ENCODE assay signal across 20 cellular contexts in genomic region chr5:139705655-139706587, GRCh38. TPM values are rescaled to one million over a fixed set of nuclear protein-coding genes. Genes with fewer than 3 reads are reported as not detected.
DNase-seq lines count a peak whose midpoint lies in the region; ATAC-seq, FAIRE-seq and TF ChIP-seq lines count a peak whose summit lies in the region.
"Had no signal": no experiment of that assay in that cellular context is flagged by ENCODE, and none has a peak within 500 bp of the region (broad histone marks: within the 10 kb centered on the region; RNA-seq: fewer than 3 reads in every experiment).

No MANE protein-coding gene starts in this region.

- H3K4me1 Mint-ChIP-seq in astrocyte (ENCODE audit: low read depth, unreplicated experiment), result peaks cover 36% of the 10 kb centered on the region
- peaks cover 21 to 58% (median 49%) of the 10 kb centered on the region in 4 donors for H3K4me1 Mint-ChIP-seq in naive thymus-derived CD8-positive, alpha-beta T cell
- H3K4me1 Mint-ChIP-seq in activated T-cell treated with anti-CD3 and anti-CD28 coated beads, Interleukin-2, amount 50 U/mL, for 24 hours (ENCODE audit: low read depth), result peaks cover 25% of the 10 kb centered on the region
- H3K4me1 Mint-ChIP-seq: activated T-helper 17 cell treated with anti-CD3 and anti-CD28 coated beads, Interleukin-2, amount 50 U/mL, for 72 hours had no signal

- H3K4me1 ChIP-seq in HepG2 (ENCODE audit: insufficient read depth, low read length) (peaks cover 73% of the 10 kb centered on the region), right lobe of liver (peaks cover 0 to 14% (median 3%) of the 10 kb centered on the region in 4 donors), astrocyte (ENCODE audit: insufficient read depth, low read length) (peaks cover 26% of the 10 kb centered on the region)

- H3K36me3 ChIP-seq in HepG2 (replicated peaks in 1 of 2; ENCODE audit: control insufficient read depth in 1 of 2, insufficient read depth in 2 of 2, low read length in 2 of 2), result no peaks in the 10 kb centered on the region
- H3K36me3 ChIP-seq in right lobe of liver, result no peaks in the 10 kb centered on the region
- H3K36me3 ChIP-seq in astrocyte (ENCODE audit: insufficient read depth, low read length), result no peaks in the 10 kb centered on the region
- H3K36me3 ChIP-seq: adrenal gland, thoracic aorta had no signal

- TF ChIP-seq EP300 in HepG2 (IDR thresholded peaks at IDR 0.05; ENCODE audit: low read depth in 2 of 2, low read length in 2 of 2) (no peak), HepG2 (CRISPR knock-in tag; IDR thresholded peaks at IDR 0.05; ENCODE audit: borderline replicate concordance) (no peak)

- H3K9me3 Mint-ChIP-seq in astrocyte (ENCODE audit: unreplicated experiment), result peaks cover 4% of the 10 kb centered on the region
- H3K9me3 Mint-ChIP-seq in naive thymus-derived CD8-positive, alpha-beta T cell, result no peaks in the 10 kb centered on the region
- H3K9me3 Mint-ChIP-seq in activated T-cell treated with anti-CD3 and anti-CD28 coated beads, Interleukin-2, amount 50 U/mL, for 24 hours, result no peaks in the 10 kb centered on the region
- H3K9me3 Mint-ChIP-seq: activated T-helper 17 cell treated with anti-CD3 and anti-CD28 coated beads, Interleukin-2, amount 50 U/mL, for 72 hours; T-helper 2 cell treated with Interferon-gamma antibody and Interleukin-4, amounts not matched to agents 5 μg/mL and 100 μg/mL, for 36 hours had no signal

- POLR2A ChIA-PET in HepG2 (lab: Yijun Ruan, JAX), result interaction anchor here (1.6 kb wide), 1 partner anchor 28 kb away, joined by 4 read pairs; no protein-coding TSS in a partner anchor
- POLR2A ChIA-PET in naive thymus-derived CD8-positive, alpha-beta T cell (lab: Charles Lee), result interaction anchor here (1.2 kb wide), 1 partner anchor 10 kb away, joined by 4 read pairs; no protein-coding TSS in a partner anchor

- 11% methylated on average over 9 of the region's 10 CpGs for WGBS in HepG2 (ENCODE audit: low lambda C conversion rate)
- WGBS in right lobe of liver (ENCODE audit: insufficient coverage, low coverage, low lambda C conversion rate, missing lambda C conversion rate), result 62% methylated on average over 3 of the region's 10 CpGs

- H3K9ac ChIP-seq in HepG2 (ENCODE audit: insufficient read depth, low read depth, low read length) (no peak overlapping the region), astrocyte (ENCODE audit: low read length) (no peak overlapping the region)

- H3K27ac ChIP-seq in HepG2 (ENCODE audit: extremely low read length, insufficient read depth, low read length), result peak overlapping the region; percentile 26
- no peak overlapping the region for H3K27ac ChIP-seq in right lobe of liver
- no peak overlapping the region for H3K27ac ChIP-seq in astrocyte (ENCODE audit: low read depth, low read length)
- H3K27ac ChIP-seq: adrenal gland, skin epidermis, thoracic aorta had no signal

- peak overlapping the region; percentile 53 for H3K27ac Mint-ChIP-seq in astrocyte (ENCODE audit: unreplicated experiment)
- H3K27ac Mint-ChIP-seq in naive thymus-derived CD8-positive, alpha-beta T cell, result peak overlapping the region in 8 of 10 donors; percentile 29 to 79 (median 62)
- H3K27ac Mint-ChIP-seq in activated T-cell treated with anti-CD3 and anti-CD28 coated beads, Interleukin-2, amount 50 U/mL, for 24 hours, result no peak overlapping the region
- H3K27ac Mint-ChIP-seq: activated T-helper 17 cell treated with anti-CD3 and anti-CD28 coated beads, Interleukin-2, amount 50 U/mL, for 72 hours; T-helper 2 cell treated with Interferon-gamma antibody and Interleukin-4, amounts not matched to agents 5 μg/mL and 100 μg/mL, for 36 hours had no signal

- H3K4me3 ChIP-seq in HepG2 (replicated peaks in 1 of 3; ENCODE audit: insufficient read depth in 1 of 3, low read depth in 2 of 3, low read length in 3 of 3), result peak overlapping the region in 1 of 3 experiments; percentile 21; a peak in 1 of 6 replicates
- H3K4me3 ChIP-seq in right lobe of liver, result no peak overlapping the region
- no peak overlapping the region for H3K4me3 ChIP-seq in astrocyte (ENCODE audit: insufficient read depth, low read depth, low read length)
- H3K4me3 ChIP-seq: adrenal gland, skin epidermis, thoracic aorta had no signal

- H2AFZ ChIP-seq in HepG2 (ENCODE audit: low read length), result no peak overlapping the region
- no peak overlapping the region for H2AFZ ChIP-seq in astrocyte (ENCODE audit: low read depth, low read length)

- peak overlapping the region; percentile 51 for H3K4me3 Mint-ChIP-seq in astrocyte (ENCODE audit: unreplicated experiment)
- peak overlapping the region in 1 of 10 donors; percentile 1 for H3K4me3 Mint-ChIP-seq in naive thymus-derived CD8-positive, alpha-beta T cell
- H3K4me3 Mint-ChIP-seq in activated T-cell treated with anti-CD3 and anti-CD28 coated beads, Interleukin-2, amount 50 U/mL, for 24 hours, result no peak overlapping the region
- H3K4me3 Mint-ChIP-seq: activated T-helper 17 cell treated with anti-CD3 and anti-CD28 coated beads, Interleukin-2, amount 50 U/mL, for 72 hours; T-helper 2 cell treated with Interferon-gamma antibody and Interleukin-4, amounts not matched to agents 5 μg/mL and 100 μg/mL, for 36 hours had no signal

- CTCF ChIA-PET in HepG2 (lab: Yijun Ruan, JAX; ENCODE audit: low intra/inter-chr PET ratio, low total read pairs), result interaction anchor here (1.7 kb wide), 1 partner anchor 60 kb away, joined by 3 read pairs; no protein-coding TSS in a partner anchor

- H4K20me1 ChIP-seq in HepG2 (ENCODE audit: insufficient read depth, low read length) (no peaks in the 10 kb centered on the region), astrocyte (ENCODE audit: insufficient read depth, low read length) (no peaks in the 10 kb centered on the region)

- no peaks in the 10 kb centered on the region for H3K36me3 Mint-ChIP-seq in astrocyte (ENCODE audit: low read depth, unreplicated experiment)
- H3K36me3 Mint-ChIP-seq in naive thymus-derived CD8-positive, alpha-beta T cell, result no peaks in the 10 kb centered on the region
- no peaks in the 10 kb centered on the region for H3K36me3 Mint-ChIP-seq in activated T-cell treated with anti-CD3 and anti-CD28 coated beads, Interleukin-2, amount 50 U/mL, for 24 hours (ENCODE audit: low read depth)

- H3K9me3 ChIP-seq in HepG2 (ENCODE audit: low read length), result no peaks in the 10 kb centered on the region
- no peaks in the 10 kb centered on the region for H3K9me3 ChIP-seq in right lobe of liver
- no peaks in the 10 kb centered on the region for H3K9me3 ChIP-seq in astrocyte (ENCODE audit: insufficient read depth, low read depth, low read length)
- H3K9me3 ChIP-seq: adrenal gland, thoracic aorta had no signal

- no peaks in the 10 kb centered on the region for H3K27me3 Mint-ChIP-seq in astrocyte (ENCODE audit: low read depth, unreplicated experiment)
- H3K27me3 Mint-ChIP-seq in naive thymus-derived CD8-positive, alpha-beta T cell, result peaks cover 0 to 7% (median 0%) of the 10 kb centered on the region in 5 donors
- H3K27me3 Mint-ChIP-seq in activated T-cell treated with anti-CD3 and anti-CD28 coated beads, Interleukin-2, amount 50 U/mL, for 24 hours, result peaks cover 25% of the 10 kb centered on the region

- H3K4me2 ChIP-seq in HepG2 (ENCODE audit: low read depth, low read length) (peak overlapping the region; percentile 51), astrocyte (ENCODE audit: low read length) (no peak overlapping the region)

- FAIRE-seq in HepG2 (lab: Jason Lieb, UNC), result no peak
- FAIRE-seq in astrocyte (lab: Jason Lieb, UNC), result no peak

- no peak for TF ChIP-seq RAD21 in HepG2 (CRISPR knock-in tag; IDR thresholded peaks at IDR 0.05)

- H3K79me2 ChIP-seq in HepG2 (ENCODE audit: insufficient read depth, low read length) (no peaks in the 10 kb centered on the region), astrocyte (ENCODE audit: insufficient read depth, low read length) (no peaks in the 10 kb centered on the region)

- TF ChIP-seq POLR2A in HepG2 (IDR thresholded peaks at IDR 0.05; ENCODE audit: insufficient read depth in 1 of 2, low read depth in 2 of 2, low read length in 2 of 2) (no peak), right lobe of liver (IDR thresholded peaks at IDR 0.05) (no peak)

- intact Hi-C loops in HepG2 (cut with micrococcal nuclease; ENCODE audit: unreplicated experiment) (loop anchor here (5.0 kb wide), 1 partner anchor 41 kb away; no protein-coding TSS in a partner anchor), right lobe of liver (cut with DNase I) (no loop called here)

- BruUV-seq in HepG2 (replicated peaks; lab: Mats Ljungman, UMichigan), result no TSS peak

- no peaks in the 10 kb centered on the region for H3K27me3 ChIP-seq in HepG2 (ENCODE audit: control insufficient read depth in 1 of 2, insufficient read depth in 2 of 2, low read length in 2 of 2)
- peaks cover 0 to 5% of the 10 kb centered on the region in 2 donors for H3K27me3 ChIP-seq in right lobe of liver
- no peaks in the 10 kb centered on the region for H3K27me3 ChIP-seq in astrocyte (ENCODE audit: insufficient read depth, low read length)
- H3K27me3 ChIP-seq: adrenal gland had no signal

- in situ Hi-C loops in HepG2 (cut with HindIII; ENCODE audit: extremely low pct_ligation_motif_present, low pct_unique_long_range_greater_than_20kb), result loop anchor here (5.0 kb wide), 1 partner anchor 69 kb away; no protein-coding TSS in a partner anchor

- DNase-seq in HepG2 (ENCODE audit: low spot score) (no peak), right lobe of liver (no peak), astrocyte (ENCODE audit: low read depth) (no peak), NCI-H2029 treated with DMSO at 0.1 percent for 48 hours (lab: John Stamatoyannopoulos, UW) (no peak), hippocampal formation (lab: John Stamatoyannopoulos, UW) (no peak)
- DNase-seq in naive thymus-derived CD8-positive, alpha-beta T cell, result no peak
- DNase-seq in activated T-cell treated with anti-CD3 and anti-CD28 coated beads, Interleukin-2, amount 50 U/mL, for 24 hours, result no peak
- DNase-seq: 8988T; left colon; NCI-H2107; NCI-H69; OCI-M1; stimulated activated CD4-positive, alpha-beta T cell treated with anti-CD3 and anti-CD28 coated beads, Interleukin-4, amount 100 ng/mL, for 4 hours; stimulated activated CD8-positive, alpha-beta memory T cell treated with anti-CD3 and anti-CD28 coated beads, Interleukin-4, amount 100 ng/mL, for 48 hours had no signal

- TF ChIP-seq CTCF in HepG2 (CRISPR knock-in tag; IDR thresholded peaks at IDR 0.05), result no peak
- TF ChIP-seq CTCF in right lobe of liver (IDR thresholded peaks at IDR 0.05), result no peak
- no peak for TF ChIP-seq CTCF in astrocyte (IDR thresholded peaks at IDR 0.05; ENCODE audit: insufficient read depth, low read depth, low read length)

- ATAC-seq in HepG2 (no peak), right lobe of liver (no peak), GM19035 (IDR thresholded peaks at IDR 0.05; ENCODE audit: unreplicated experiment) (no peak)
- ATAC-seq in naive thymus-derived CD8-positive, alpha-beta T cell, result no peak
- ATAC-seq: activated T-helper 17 cell treated with anti-CD3 and anti-CD28 coated beads, Interleukin-2, amount 50 U/mL, for 72 hours; left colon had no signal

RNA-seq across cellular contexts. Expression of gene CXXC5, which starts 57.8 kb away (rescaled TPM):
- total RNA-seq in HepG2 (2016; rRNA removed; fragmentation: Illumina TruSeq; extraction: Trizol) (30.7 and 33.0 TPM in 2 replicates), right lobe of liver (10 to 100 TPM; 44.5 to 84.9 (median 66.4) TPM), astrocyte (151 and 185 TPM in 2 replicates)
- total RNA-seq in HepG2 (2016; cell fraction: cytosol; rRNA removed; fragmentation: Illumina TruSeq; extraction: Trizol; ENCODE audit: low read depth), result 7.4 and 8.6 TPM in 2 replicates
- total RNA-seq in HepG2 (2016; cell fraction: insoluble cytoplasmic fraction; rRNA removed; fragmentation: Illumina TruSeq; extraction: Trizol), result 30.5 and 33.5 TPM in 2 replicates
- 32.7 and 37.9 TPM in 2 replicates for total RNA-seq in HepG2 (2016; cell fraction: membrane; rRNA removed; fragmentation: Illumina TruSeq; extraction: Trizol)
- 17.6 and 21.1 TPM in 2 replicates for total RNA-seq in HepG2 (2016; cell fraction: nucleus; rRNA removed; fragmentation: Illumina TruSeq; extraction: Trizol)
- 27.9 and 32.3 TPM in 2 replicates for polyA plus RNA-seq in HepG2 (2011; rRNA removed)
- 20.7 and 35.7 TPM in 2 replicates for polyA plus RNA-seq in HepG2 (2011; cell fraction: cytosol; rRNA removed)
- polyA plus RNA-seq in HepG2 (2011; cell fraction: nucleus; rRNA removed), result 20.0 and 30.1 TPM in 2 replicates
- 21.9 and 26.2 TPM in 2 replicates for polyA plus RNA-seq in HepG2 (2012)
- polyA plus RNA-seq in HepG2 (2016; cell fraction: cytosol; fragmentation: Illumina TruSeq; extraction: Trizol; ENCODE audit: low read depth), result 7.7 and 8.6 TPM in 2 replicates
- 46.9 and 51.9 TPM in 2 replicates for polyA plus RNA-seq in HepG2 (2016; cell fraction: insoluble cytoplasmic fraction; fragmentation: Illumina TruSeq; extraction: Trizol; ENCODE audit: low read depth)
- 30.1 and 31.3 TPM in 2 replicates for polyA plus RNA-seq in HepG2 (2016; cell fraction: membrane; fragmentation: Illumina TruSeq; extraction: Trizol; ENCODE audit: low read depth)
- 39.0 and 44.0 TPM in 2 replicates for polyA plus RNA-seq in HepG2 (2016; cell fraction: nucleus; fragmentation: Illumina TruSeq; extraction: Trizol; ENCODE audit: insufficient read depth, low read depth)
- 13.2 and 63.5 TPM in 2 replicates for polyA minus RNA-seq in HepG2 (2011; rRNA and poly(A)+ RNA removed; ENCODE audit: low replicate concordance)
- 26.9 and 37.6 TPM in 2 replicates for polyA minus RNA-seq in HepG2 (2011; cell fraction: cytosol; rRNA and poly(A)+ RNA removed)
- 18.7 and 20.6 TPM in 2 replicates for polyA minus RNA-seq in HepG2 (2011; cell fraction: nucleus; rRNA and poly(A)+ RNA removed)
- 1 to 10 TPM; 6.8 to 8.3 TPM for total RNA-seq in naive thymus-derived CD8-positive, alpha-beta T cell
- polyA plus RNA-seq in naive thymus-derived CD8-positive, alpha-beta T cell, result 10 to 100 TPM in 1 of 3 donors, 1 to 10 TPM in 2; 2.6 to 24.6 (median 3.7) TPM
